Comparison of ENCODE assay signal across 2 cellular contexts in genomic region chr11:34978236-34979191, GRCh38.
TF ChIP-seq lines count a peak whose summit lies in the region.

No MANE protein-coding gene starts in this region.

TF ChIP-seq in HepG2, 621 proteins besides CTCF, POLR2A, EP300 and RAD21:
- TF ChIP-seq ZNF275 (CRISPR knock-in tag; IDR thresholded peaks at IDR 0.05; ENCODE audit: borderline replicate concordance): no peak
- no peak for TF ChIP-seq DR1 (CRISPR knock-in tag; IDR thresholded peaks at IDR 0.05)
- TF ChIP-seq RBM22 (optimal IDR thresholded peaks at IDR 0.05; ENCODE audit: low read length): peak; percentile 82

TF ChIP-seq in WTC11, 78 proteins besides CTCF, POLR2A, EP300 and RAD21 (continued from another document):
- TF ChIP-seq PRDM15 (CRISPR knock-in tag; IDR thresholded peaks at IDR 0.05) (no peak), ZNF425 (CRISPR knock-in tag; conservative IDR thresholded peaks at IDR 0.05) (no peak), ZNF281 (CRISPR knock-in tag; IDR thresholded peaks at IDR 0.05) (no peak), RORB (CRISPR knock-in tag; IDR thresholded peaks at IDR 0.05) (no peak), ZNF416 (CRISPR knock-in tag; IDR thresholded peaks at IDR 0.05) (no peak), ZNF396 (CRISPR knock-in tag; IDR thresholded peaks at IDR 0.05; ENCODE audit: borderline replicate concordance) (no peak), HMGA2 (CRISPR knock-in tag; IDR thresholded peaks at IDR 0.05) (no peak), PREB (CRISPR knock-in tag; IDR thresholded peaks at IDR 0.05; ENCODE audit: borderline replicate concordance) (no peak), MYBL2 (CRISPR knock-in tag; IDR thresholded peaks at IDR 0.05) (no peak)
